In the genomic region with DNA sequence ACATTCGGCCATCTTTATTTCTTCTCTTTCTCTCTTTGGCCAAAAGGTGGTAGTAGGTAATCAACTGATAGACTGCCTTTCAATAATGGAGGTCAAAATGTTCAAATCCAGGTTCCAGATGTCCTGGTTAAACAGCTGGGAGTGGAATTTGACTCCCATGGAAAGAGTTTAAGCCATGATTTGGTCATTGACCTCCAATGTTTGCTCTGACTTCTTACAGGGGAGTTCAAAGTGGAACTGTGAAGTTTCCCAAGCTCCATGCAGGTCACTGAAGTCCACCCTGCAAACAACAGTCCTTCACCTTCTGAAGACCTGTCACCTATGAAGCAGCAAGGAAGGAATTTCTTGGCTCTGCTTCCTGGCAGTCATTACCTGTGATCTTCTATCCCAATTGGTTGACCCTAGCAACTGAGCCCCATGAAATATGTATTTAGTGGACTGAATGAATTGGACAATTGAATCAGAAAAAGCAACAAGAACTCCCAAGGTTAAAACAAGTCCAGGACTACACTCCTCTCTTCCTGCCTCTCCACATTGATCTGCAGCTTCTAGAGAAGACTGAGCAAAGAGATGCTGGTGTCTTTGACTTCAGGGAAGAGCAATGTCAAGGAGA, we compare ENCODE assay signal across 33 cellular contexts. TPM values are rescaled to one million over a fixed set of nuclear protein-coding genes. Genes with fewer than 3 reads are reported as not detected.
"Had no signal": no experiment of that assay in that cellular context is flagged by ENCODE, and none has a peak within 500 bp of the region (broad histone marks: within the 10 kb centered on the region; RNA-seq: fewer than 3 reads in every experiment).

No MANE protein-coding gene starts in this region.

- DNase-seq: activated CD4-positive, alpha-beta T cell treated with anti-CD3 and anti-CD28 coated beads for 1 hour; activated CD4-positive, alpha-beta T cell treated with anti-CD3 and anti-CD28 coated beads for 48 hours; activated CD4-positive, alpha-beta T cell treated with anti-CD3 and anti-CD28 coated beads, Interleukin-2, amount 50 U/mL, for 4 hours; activated CD4-positive, CD25-positive, alpha-beta regulatory T cell; activated CD8-positive, alpha-beta T cell treated with anti-CD3 and anti-CD28 coated beads for 36 hours; activated effector memory CD4-positive, alpha-beta T cell treated with anti-CD3 and anti-CD28 coated beads, Interleukin-2, amount 50 U/mL, for 16 hours; activated naive CD4-positive, alpha-beta T cell; activated naive CD8-positive, alpha-beta T cell treated with anti-CD3 and anti-CD28 coated beads, Interleukin-2, amount 10 ng/mL, durations not matched to agents 7 days and 5 days; activated T-cell treated with anti-CD3 and anti-CD28 coated beads, Interleukin-2, amount 50 U/mL, for 1 hour; activated T-cell treated with anti-CD3 and anti-CD28 coated beads, Interleukin-2, amount 50 U/mL, for 72 hours; amygdala; Kasumi-1; KG1; MG63; NCI-H1048; NCI-H1105 treated with DMSO at 0.1 percent for 48 hours; NCI-H1436; NCI-H1694 treated with DMSO at 0.1 percent for 48 hours; NCI-H2029; NCI-H510A; NCI-H526; NCI-H748 treated with DMSO at 0.1 percent for 48 hours; OCI-M1; Right ventricle myocardium superior; SW 1271; T-helper 1 cell; T-helper 2 cell; T-helper 9 cell had no signal

- ATAC-seq: activated CD8-positive, alpha-beta T cell treated with anti-CD3 and anti-CD28 coated beads for 36 hours; activated T-cell treated with anti-CD3 and anti-CD28 coated beads, Interleukin-2, amount 50 U/mL, for 72 hours; activated T-helper 17 cell treated with anti-CD3 and anti-CD28 coated beads, Interleukin-2, amount 50 U/mL, for 72 hours had no signal

- H3K4me3 ChIP-seq: ascending aorta, cardiac muscle cell, MG63 had no signal

- H3K4me1 ChIP-seq: ascending aorta had no signal

- H3K27ac ChIP-seq: ascending aorta, cardiac muscle cell, VCaP had no signal

- H3K36me3 ChIP-seq: ascending aorta, cardiac muscle cell, MG63 had no signal

- H3K9me3 ChIP-seq: ascending aorta, MG63 had no signal

- H3K27me3 ChIP-seq: ascending aorta, cardiac muscle cell, MG63 had no signal

RNA-seq across cellular contexts. Expression of a gene that starts 28.0 kb away (rescaled TPM):
- total RNA-seq: activated CD8-positive, alpha-beta memory T cell treated with anti-CD3 and anti-CD28 coated beads for 36 hours; activated CD8-positive, alpha-beta T cell treated with anti-CD3 and anti-CD28 coated beads for 36 hours; activated naive CD8-positive, alpha-beta T cell treated with anti-CD3 and anti-CD28 coated beads, Interleukin-2, amount 10 ng/mL, durations not matched to agents 7 days and 5 days; activated T-cell treated with anti-CD3 and anti-CD28 coated beads, Interleukin-2, amount 50 U/mL, for 72 hours; activated T-helper 17 cell treated with anti-CD3 and anti-CD28 coated beads, Interleukin-2, amount 50 U/mL, for 72 hours had no signal
